Comparison of ENCODE assay signal across 11 cellular contexts in genomic region chr6:6915219-6915618, GRCh38.
DNase-seq lines count a peak whose midpoint lies in the region; ATAC-seq, FAIRE-seq and TF ChIP-seq lines count a peak whose summit lies in the region.
"Had no signal": no experiment of that assay in that cellular context is flagged by ENCODE, and none has a peak within 500 bp of the region (broad histone marks: within the 10 kb centered on the region; RNA-seq: fewer than 3 reads in every experiment).

No MANE protein-coding gene starts in this region.

- H3K9me3 ChIP-seq in WERI-Rb-1 (ENCODE audit: severe bottlenecking): no peaks in the 10 kb centered on the region
- H3K9me3 ChIP-seq in kidney (ENCODE audit: control insufficient read depth in 1 of 2, low read length in 2 of 2): no peaks in the 10 kb centered on the region
- no peaks in the 10 kb centered on the region for H3K9me3 ChIP-seq in stomach

- peak overlapping the region; percentile 8 to 24 for H3K9ac ChIP-seq in kidney (ENCODE audit: low read length in 2 of 2)

- TF ChIP-seq POLR2A in stomach (IDR thresholded peaks at IDR 0.05): no peak

- peak; percentile 61 for DNase-seq in DMS53 (lab: John Stamatoyannopoulos, UW)
- no peak for DNase-seq in DMS53 treated with DMSO at 0.1 percent for 48 hours (lab: John Stamatoyannopoulos, UW; ENCODE audit: unreplicated experiment)
- peak; percentile 59 for DNase-seq in WERI-Rb-1
- no peak for DNase-seq in kidney
- DNase-seq in stomach: no peak
- no peak for DNase-seq in COR-L47 (lab: John Stamatoyannopoulos, UW)
- DNase-seq in NCI-H2107 treated with DMSO at 0.1 percent for 48 hours (lab: John Stamatoyannopoulos, UW; ENCODE audit: unreplicated experiment): no peak
- DNase-seq: activated effector memory CD4-positive, alpha-beta T cell treated with Interleukin-2 at 50 U/mL for 16 hours; NCI-H1417 treated with DMSO at 0.1 percent for 48 hours had no signal

- H3K4me1 ChIP-seq in kidney (ENCODE audit: control insufficient read depth in 1 of 2, insufficient read depth in 1 of 2, low read depth in 1 of 2, low read length in 2 of 2) (peaks cover 17 to 19% of the 10 kb centered on the region in 2 donors), stomach (peaks cover 6 to 32% (median 20%) of the 10 kb centered on the region in 4 donors)

- H3K27me3 ChIP-seq in WERI-Rb-1 (ENCODE audit: insufficient read depth, low read depth, severe bottlenecking) (no peaks in the 10 kb centered on the region), stomach (no peaks in the 10 kb centered on the region)

- TF ChIP-seq CTCF in WERI-Rb-1 (IDR thresholded peaks at IDR 0.05; ENCODE audit: low read depth, low read length): 0 out of 2 replicates have a peak, but pooled peaks have one; percentile 11
- no peak for TF ChIP-seq CTCF in kidney (IDR thresholded peaks at IDR 0.05; ENCODE audit: borderline replicate concordance, extremely low read depth, insufficient read depth)
- TF ChIP-seq CTCF in stomach (IDR thresholded peaks at IDR 0.05): no peak

- WGBS in stomach, 5 donors: 64 to 84% (median 75%) methylated on average over 3 of the region's 3 CpGs

- FAIRE-seq in kidney (lab: Jason Lieb, UNC): no peak
- FAIRE-seq: A204.1 had no signal

- intact Hi-C loops in kidney (cut with DNase I): no loop called here
- intact Hi-C loops in stomach (cut with DNase I; ENCODE audit: low total_unique reads): no loop called here

- no peak overlapping the region for H3K27ac ChIP-seq in WERI-Rb-1
- H3K27ac ChIP-seq in kidney (ENCODE audit: low read depth in 2 of 2, low read length in 2 of 2): peak overlapping the region; percentile 26 to 88
- H3K27ac ChIP-seq in stomach: peak overlapping the region; percentile 35 to 83 (median 77)

- no peak for TF ChIP-seq EP300 in stomach (IDR thresholded peaks at IDR 0.05)

- ATAC-seq in HG03439 (IDR thresholded peaks at IDR 0.05; ENCODE audit: unreplicated experiment): no peak

- H3K4me3 ChIP-seq in WERI-Rb-1 (ENCODE audit: low read depth, low read length) (no peak overlapping the region), kidney (ENCODE audit: low read length in 2 of 2) (peak overlapping the region; percentile 9 to 45), stomach (peak overlapping the region; percentile 21 to 38 (median 25))

- H3K36me3 ChIP-seq in WERI-Rb-1 (no peaks in the 10 kb centered on the region), kidney (ENCODE audit: control insufficient read depth in 1 of 2, insufficient read depth in 2 of 2, low read length in 2 of 2) (no peaks in the 10 kb centered on the region), stomach (no peaks in the 10 kb centered on the region)

Comparison
In these comparisons a context has a peak if more than half of its experiments do, and no peak if none do; other contexts are left out.
1. DNase-seq: peak in DMS53 (single experiment) and WERI-Rb-1 (single experiment); none in DMS53 treated with DMSO at 0.1 percent for 48 hours (single experiment), kidney (single experiment), stomach (single experiment), COR-L47 (single experiment) and NCI-H2107 treated with DMSO at 0.1 percent for 48 hours (single experiment).